1 cellular context compared by ENCODE assay signal in genomic region chr5:173753307-173754168, GRCh38.
TF ChIP-seq lines count a peak whose summit lies in the region.

No MANE protein-coding gene starts in this region.

TF ChIP-seq in HepG2, 621 proteins besides CTCF, POLR2A, EP300 and RAD21 (continued from another document and continues in another):
- no peak for TF ChIP-seq SKIL (CRISPR knock-in tag; IDR thresholded peaks at IDR 0.05; ENCODE audit: borderline replicate concordance)
- TF ChIP-seq CCDC6 (CRISPR knock-in tag; IDR thresholded peaks at IDR 0.05): 0 out of 2 replicates have a peak, but pooled peaks have one; percentile 35
- TF ChIP-seq ZNF136 (CRISPR knock-in tag; IDR thresholded peaks at IDR 0.05; ENCODE audit: low read depth): 0 out of 2 replicates have a peak, but pooled peaks have one; percentile 30
- TF ChIP-seq ZNF605 (CRISPR knock-in tag; IDR thresholded peaks at IDR 0.05): peak; percentile 60
- peak; percentile 58; the same call in 1 of the 2 replicates for TF ChIP-seq ARID4A (CRISPR knock-in tag; IDR thresholded peaks at IDR 0.05; ENCODE audit: borderline replicate concordance)
- peak; percentile 82 for TF ChIP-seq ARID5B (CRISPR knock-in tag; IDR thresholded peaks at IDR 0.05)
- TF ChIP-seq TBP (CRISPR knock-in tag; IDR thresholded peaks at IDR 0.05): no peak
- 0 out of 2 replicates have a peak, but pooled peaks have one; percentile 23 for TF ChIP-seq PHF8 (CRISPR knock-in tag; IDR thresholded peaks at IDR 0.05)
- no peak for TF ChIP-seq ZNF333 (CRISPR knock-in tag; IDR thresholded peaks at IDR 0.05; ENCODE audit: borderline replicate concordance)
- TF ChIP-seq TEAD3 (CRISPR knock-in tag; optimal IDR thresholded peaks at IDR 0.05; ENCODE audit: borderline replicate concordance): peak; percentile 46
- TF ChIP-seq ZNF414 (CRISPR knock-in tag; IDR thresholded peaks at IDR 0.05): 0 out of 2 replicates have a peak, but pooled peaks have one; percentile 39
- peak; percentile 81 for TF ChIP-seq ZFP91 (CRISPR knock-in tag; IDR thresholded peaks at IDR 0.05; ENCODE audit: borderline replicate concordance)
- TF ChIP-seq SALL1 (CRISPR knock-in tag; IDR thresholded peaks at IDR 0.05): peak; percentile 82
- TF ChIP-seq KDM5B (CRISPR knock-in tag; IDR thresholded peaks at IDR 0.05; ENCODE audit: borderline replicate concordance): peak; percentile 61; the same call in 1 of the 2 replicates
- no peak; the same call in 1 of the 2 replicates for TF ChIP-seq NR2F6 (IDR thresholded peaks at IDR 0.05)
- peak; percentile 66; the same call in 1 of the 2 replicates for TF ChIP-seq NR2F6 (CRISPR knock-in tag; IDR thresholded peaks at IDR 0.05)
- 0 out of 2 replicates have a peak, but pooled peaks have one; percentile 45 for TF ChIP-seq ZBTB7B (CRISPR knock-in tag; IDR thresholded peaks at IDR 0.05)
- no peak for TF ChIP-seq ZNF691 (CRISPR knock-in tag; IDR thresholded peaks at IDR 0.05; ENCODE audit: borderline replicate concordance, low read depth)
- TF ChIP-seq HDAC2 (CRISPR knock-in tag; IDR thresholded peaks at IDR 0.05): 0 out of 2 replicates have a peak, but pooled peaks have one; percentile 44
- TF ChIP-seq MED1 (CRISPR knock-in tag; IDR thresholded peaks at IDR 0.05): peak; percentile 81
- TF ChIP-seq ZBTB38 (CRISPR knock-in tag; IDR thresholded peaks at IDR 0.05): peak; percentile 77
- TF ChIP-seq PCBP1 (IDR thresholded peaks at IDR 0.05; ENCODE audit: borderline replicate concordance, low read depth, low read length): no peak
- TF ChIP-seq NCOA1 (CRISPR knock-in tag; IDR thresholded peaks at IDR 0.05): 0 out of 2 replicates have a peak, but pooled peaks have one; percentile 30
- TF ChIP-seq ZNF501 (CRISPR knock-in tag; IDR thresholded peaks at IDR 0.05): peak; percentile 73
- no peak for TF ChIP-seq ATF3 (CRISPR knock-in tag; IDR thresholded peaks at IDR 0.05)
- TF ChIP-seq FUBP1 (CRISPR knock-in tag; IDR thresholded peaks at IDR 0.05; ENCODE audit: borderline replicate concordance): no peak
- TF ChIP-seq ZNF331 (CRISPR knock-in tag; IDR thresholded peaks at IDR 0.05): peak; percentile 82
- TF ChIP-seq XRCC5 (optimal IDR thresholded peaks at IDR 0.05; ENCODE audit: low read length): peak; percentile 17
- no peak for TF ChIP-seq ZNF451 (CRISPR knock-in tag; IDR thresholded peaks at IDR 0.05)
- TF ChIP-seq ZMYM2 (CRISPR knock-in tag; IDR thresholded peaks at IDR 0.05): 0 out of 2 replicates have a peak, but pooled peaks have one; percentile 21
- TF ChIP-seq ZNF430 (CRISPR knock-in tag; IDR thresholded peaks at IDR 0.05): peak; percentile 52; the same call in 1 of the 2 replicates
- peak; percentile 49; the same call in 1 of the 2 replicates for TF ChIP-seq PITX1 (CRISPR knock-in tag; IDR thresholded peaks at IDR 0.05)
- TF ChIP-seq SMAD9 (CRISPR knock-in tag; IDR thresholded peaks at IDR 0.05): no peak
- peak; percentile 82 for TF ChIP-seq ZMYM3 (CRISPR knock-in tag; IDR thresholded peaks at IDR 0.05)
- TF ChIP-seq ZBTB25 (CRISPR knock-in tag; IDR thresholded peaks at IDR 0.05): 0 out of 2 replicates have a peak, but pooled peaks have one; percentile 27
- TF ChIP-seq FOXP4 (CRISPR knock-in tag; IDR thresholded peaks at IDR 0.05): peak; percentile 66
- TF ChIP-seq HES4 (CRISPR knock-in tag; IDR thresholded peaks at IDR 0.05; ENCODE audit: borderline replicate concordance): no peak
- TF ChIP-seq MEF2D (CRISPR knock-in tag; IDR thresholded peaks at IDR 0.05): peak; percentile 57; the same call in 1 of the 2 replicates
- TF ChIP-seq KLF13 (CRISPR knock-in tag; IDR thresholded peaks at IDR 0.05): no peak
